Comparison of ENCODE assay signal across 21 cellular contexts in genomic region chrX:20433376-20433775, GRCh38.
DNase-seq lines count a peak whose midpoint lies in the region; ATAC-seq, FAIRE-seq and TF ChIP-seq lines count a peak whose summit lies in the region.
"Had no signal": no experiment of that assay in that cellular context is flagged by ENCODE, and none has a peak within 500 bp of the region (broad histone marks: within the 10 kb centered on the region; RNA-seq: fewer than 3 reads in every experiment).

No MANE protein-coding gene starts in this region.

- intact Hi-C loops in CD4-positive, alpha-beta memory T cell (cut with micrococcal nuclease), result no loop called here

- no peak overlapping the region for H2BK15ac ChIP-seq in H1 (ENCODE audit: low read length)

- H3K27me3 ChIP-seq in CD4-positive, alpha-beta memory T cell (ENCODE audit: insufficient read depth, low read length), result no peaks in the 10 kb centered on the region
- H3K27me3 ChIP-seq in H1 (replicated peaks in 1 of 4; ENCODE audit: control insufficient read depth in 3 of 4, extremely low read depth in 1 of 4, insufficient read depth in 3 of 4, low read length in 3 of 4) (no peaks in the 10 kb centered on the region), MG63 (no peaks in the 10 kb centered on the region)
- H3K27me3 ChIP-seq: hepatocyte, SJSA1, transverse colon had no signal

- H3K56ac ChIP-seq in H1 (replicated peaks; ENCODE audit: insufficient read length, low read depth, low read length), result no peak overlapping the region

- no peak overlapping the region for H4K8ac ChIP-seq in H1 (ENCODE audit: extremely low read depth, insufficient read depth, low read length)

- no peak overlapping the region for H2BK20ac ChIP-seq in H1 (ENCODE audit: low read length)

- no peak overlapping the region for H3K18ac ChIP-seq in H1 (ENCODE audit: extremely low read depth, low read length)

- no peaks in the 10 kb centered on the region for H3K36me3 Mint-ChIP-seq in CD4-positive, alpha-beta memory T cell
- H3K36me3 Mint-ChIP-seq: stimulated activated effector memory CD8-positive, alpha-beta T cell treated with anti-CD3 and anti-CD28 coated beads, Interleukin-12 subunit alpha, Interleukin-12 subunit beta, amount 100 ng/mL, for 72 hours had no signal

- peaks cover 58% of the 10 kb centered on the region for H3K4me1 ChIP-seq in CD4-positive, alpha-beta memory T cell (ENCODE audit: insufficient read depth, low read length)
- H3K4me1 ChIP-seq in H1 (replicated peaks in 1 of 4; ENCODE audit: control insufficient read depth in 3 of 4, insufficient read depth in 4 of 4, low read length in 3 of 4), result no peaks in the 10 kb centered on the region
- H3K4me1 ChIP-seq: psoas muscle, transverse colon had no signal

- H3K27ac Mint-ChIP-seq in CD4-positive, alpha-beta memory T cell, result peak overlapping the region in 6 of 7 donors; percentile 1 to 82 (median 36)
- H3K27ac Mint-ChIP-seq: activated CD4-positive, alpha-beta memory T cell treated with anti-CD3 and anti-CD28 coated beads, Interleukin-2, amount 10 ng/mL, durations not matched to agents 7 days and 5 days; endodermal cell; stimulated activated effector memory CD8-positive, alpha-beta T cell treated with anti-CD3 and anti-CD28 coated beads, Interleukin-12 subunit alpha, Interleukin-12 subunit beta, amount 100 ng/mL, for 72 hours had no signal

- TF ChIP-seq EP300 in H1 (IDR thresholded peaks at IDR 0.05; ENCODE audit: borderline replicate concordance in 1 of 2, low read depth in 2 of 2, low read length in 2 of 2), result no peak

- H2BK12ac ChIP-seq in H1 (ENCODE audit: low read depth, low read length), result no peak overlapping the region

- TF ChIP-seq CTCF in H1 (IDR thresholded peaks at IDR 0.05; ENCODE audit: control extremely low read depth in 1 of 3, insufficient read depth in 1 of 3, low read depth in 1 of 3, low read length in 3 of 3), result no peak

- H3K79me2 ChIP-seq in H1 (ENCODE audit: control insufficient read depth in 1 of 2, insufficient read depth in 2 of 2, low read length in 2 of 2), result no peaks in the 10 kb centered on the region
- H3K79me2 ChIP-seq: hepatocyte had no signal

- no peak overlapping the region for H4K5ac ChIP-seq in H1 (ENCODE audit: insufficient read length, low read depth, low read length)

- H3K4me2 ChIP-seq in H1 (ENCODE audit: insufficient read depth in 1 of 2, low read depth in 2 of 2, low read length in 2 of 2), result no peak overlapping the region
- H3K4me2 ChIP-seq: hepatocyte had no signal

- no peak for DNase-seq in CD4-positive, alpha-beta memory T cell
- no peak for DNase-seq in H1 (ENCODE audit: low read depth in 1 of 2, low spot score in 2 of 2)
- no peak for DNase-seq in superior temporal gyrus (ENCODE audit: extremely low spot score)
- DNase-seq in T-helper 9 cell, result no peak
- no peak for DNase-seq in MG63
- DNase-seq: activated CD4-positive, alpha-beta memory T cell treated with anti-CD3 and anti-CD28 coated beads, Interleukin-2, amount 10 ng/mL, durations not matched to agents 7 days and 5 days; activated effector memory CD4-positive, alpha-beta T cell treated with Interleukin-2 at 50 U/mL for 16 hours; DMS153; endodermal cell; mesendoderm; NCI-H1092; NCI-H2107; NCI-H69; psoas muscle; transverse colon had no signal

- H3K79me1 ChIP-seq in H1 (ENCODE audit: low read depth, low read length), result no peaks in the 10 kb centered on the region

- H3K9ac ChIP-seq in H1 (replicated peaks in 1 of 4; ENCODE audit: extremely low read depth in 1 of 4, low read depth in 3 of 4, low read length in 3 of 4), result no peak overlapping the region

- no peak for TF ChIP-seq POLR2A in H1 (IDR thresholded peaks at IDR 0.05; ENCODE audit: control extremely low read depth in 1 of 2, low read depth in 2 of 2, low read length in 2 of 2)

- H4K20me1 ChIP-seq in H1 (replicated peaks in 1 of 2; ENCODE audit: control insufficient read depth in 1 of 2, insufficient read depth in 2 of 2, low read length in 2 of 2), result no peaks in the 10 kb centered on the region

- peak; percentile 19 for FAIRE-seq in H1 (lab: Jason Lieb, UNC)

- H3K23ac ChIP-seq in H1 (ENCODE audit: insufficient read length), result no peak overlapping the region

- no peak overlapping the region for H2AK5ac ChIP-seq in H1 (ENCODE audit: low read depth, low read length)

- H3K4ac ChIP-seq in H1 (replicated peaks; ENCODE audit: insufficient read length, low read depth, low read length), result no peak overlapping the region

- POLR2A ChIA-PET in CD4-positive, alpha-beta memory T cell (lab: Charles Lee; ENCODE audit: partially characterized antibody), result interaction anchor here (0.6 kb wide), 1 partner anchor 628 kb away, joined by 3 read pairs; no protein-coding TSS in a partner anchor
- POLR2A ChIA-PET in H1 (lab: Charles Lee; ENCODE audit: partially characterized antibody), result no interaction called here

- CTCF ChIA-PET in CD4-positive, alpha-beta memory T cell (lab: Charles Lee; ENCODE audit: partially characterized antibody), result interaction anchor here (1.3 kb wide), 1 partner anchor 25 kb away, joined by 3 read pairs; no protein-coding TSS in a partner anchor
- CTCF ChIA-PET in H1 (lab: Charles Lee; ENCODE audit: partially characterized antibody), result no interaction called here

- ATAC-seq in GM18502 (IDR thresholded peaks at IDR 0.05; ENCODE audit: poor library complexity, unreplicated experiment) (peak; percentile 16), GM21529 (IDR thresholded peaks at IDR 0.05; ENCODE audit: unreplicated experiment) (no peak)
- ATAC-seq: psoas muscle; stimulated activated effector memory CD8-positive, alpha-beta T cell treated with anti-CD3 and anti-CD28 coated beads, Interleukin-12 subunit alpha, Interleukin-12 subunit beta, amount 100 ng/mL, for 72 hours had no signal

- peaks cover 21 to 60% (median 44%) of the 10 kb centered on the region in 4 donors for H3K4me1 Mint-ChIP-seq in CD4-positive, alpha-beta memory T cell
- H3K4me1 Mint-ChIP-seq: endodermal cell had no signal

- no peaks in the 10 kb centered on the region for H3K9me3 ChIP-seq in CD4-positive, alpha-beta memory T cell (ENCODE audit: control insufficient read depth in 1 of 2, low read length in 2 of 2)
- H3K9me3 ChIP-seq in KOPT-K1 (ENCODE audit: insufficient read depth, low read length, poor library complexity, severe bottlenecking) (no peaks in the 10 kb centered on the region), H1 (ENCODE audit: insufficient read depth in 2 of 2, low read depth in 1 of 2, low read length in 1 of 2) (no peaks in the 10 kb centered on the region), MG63 (no peaks in the 10 kb centered on the region)
- H3K9me3 ChIP-seq: psoas muscle, SJSA1, transverse colon had no signal

- H3K23me2 ChIP-seq in H1 (ENCODE audit: low read depth, low read length), result no peaks in the 10 kb centered on the region

- H3K4me3 Mint-ChIP-seq in CD4-positive, alpha-beta memory T cell, result peak overlapping the region in 4 of 8 donors; percentile 0 to 67 (median 28)
- H3K4me3 Mint-ChIP-seq: activated CD4-positive, alpha-beta memory T cell treated with anti-CD3 and anti-CD28 coated beads, Interleukin-2, amount 10 ng/mL, durations not matched to agents 7 days and 5 days; endodermal cell; stimulated activated effector memory CD8-positive, alpha-beta T cell treated with anti-CD3 and anti-CD28 coated beads, Interleukin-12 subunit alpha, Interleukin-12 subunit beta, amount 100 ng/mL, for 72 hours had no signal

- WGBS in H1 (ENCODE audit: extremely low coverage in 1 of 2, insufficient coverage in 1 of 2, insufficient read length in 1 of 2, insufficient replicate concordance in 2 of 2, low coverage in 1 of 2, low lambda C conversion rate in 2 of 2, missing lambda C conversion rate in 1 of 2), 2 experiments, result 100% methylated on average over 1 of the region's 1 CpG; no CpG with 5 or more reads in 1 of the 2 experiments

- H2BK120ac ChIP-seq in H1 (replicated peaks; ENCODE audit: low read depth, low read length), result no peak overlapping the region

- H3K27ac ChIP-seq in CD4-positive, alpha-beta memory T cell (ENCODE audit: low read depth, low read length), result no peak overlapping the region
- peak overlapping the region; percentile 38 for H3K27ac ChIP-seq in KOPT-K1 (ENCODE audit: low read depth, low read length, poor library complexity, severe bottlenecking)
- H3K27ac ChIP-seq in H1 (ENCODE audit: low read depth, low read length), result no peak overlapping the region
- H3K27ac ChIP-seq: hepatocyte, psoas muscle, SJSA1, transverse colon had no signal

- H3K9me3 Mint-ChIP-seq in CD4-positive, alpha-beta memory T cell, result no peaks in the 10 kb centered on the region
- H3K9me3 Mint-ChIP-seq: activated CD4-positive, alpha-beta memory T cell treated with anti-CD3 and anti-CD28 coated beads, Interleukin-2, amount 10 ng/mL, durations not matched to agents 7 days and 5 days; stimulated activated effector memory CD8-positive, alpha-beta T cell treated with anti-CD3 and anti-CD28 coated beads, Interleukin-12 subunit alpha, Interleukin-12 subunit beta, amount 100 ng/mL, for 72 hours had no signal

- H3K14ac ChIP-seq in H1 (ENCODE audit: insufficient read length), result no peak overlapping the region

- no peak overlapping the region for H3K4me3 ChIP-seq in CD4-positive, alpha-beta memory T cell (ENCODE audit: low read length in 2 of 2)
- H3K4me3 ChIP-seq in H1 (ENCODE audit: extremely low read depth in 1 of 4, insufficient read depth in 2 of 4, low read depth in 3 of 4, low read length in 4 of 4), result no peak overlapping the region
- H3K4me3 ChIP-seq in MG63, result no peak overlapping the region
- H3K4me3 ChIP-seq: hepatocyte, psoas muscle, SJSA1, transverse colon had no signal

- no peak overlapping the region for H2AFZ ChIP-seq in H1 (ENCODE audit: low read length)
- H2AFZ ChIP-seq: hepatocyte had no signal

- H3K36me3 ChIP-seq in CD4-positive, alpha-beta memory T cell (ENCODE audit: insufficient read depth, low read length), result no peaks in the 10 kb centered on the region
- H3K36me3 ChIP-seq in KOPT-K1 (ENCODE audit: insufficient read depth, low read length), result no peaks in the 10 kb centered on the region
- H3K36me3 ChIP-seq in H1 (ENCODE audit: control insufficient read depth in 2 of 4, insufficient read depth in 4 of 4, low read length in 3 of 4), result no peaks in the 10 kb centered on the region
- no peaks in the 10 kb centered on the region for H3K36me3 ChIP-seq in MG63
- H3K36me3 ChIP-seq: SJSA1, transverse colon had no signal

- H2BK5ac ChIP-seq in H1 (ENCODE audit: low read depth, low read length), result no peak overlapping the region

- H3K27me3 Mint-ChIP-seq in CD4-positive, alpha-beta memory T cell, result no peaks in the 10 kb centered on the region
- H3K27me3 Mint-ChIP-seq: activated CD4-positive, alpha-beta memory T cell treated with anti-CD3 and anti-CD28 coated beads, Interleukin-2, amount 10 ng/mL, durations not matched to agents 7 days and 5 days had no signal

- no peak for TF ChIP-seq RAD21 in H1 (IDR thresholded peaks at IDR 0.05 in 1 of 2, conservative IDR thresholded peaks at IDR 0.05 in 1 of 2; ENCODE audit: low read depth in 2 of 2, low read length in 2 of 2)

- H4K91ac ChIP-seq in H1 (replicated peaks; ENCODE audit: insufficient read length, low read length), result no peak overlapping the region

TF ChIP-seq in H1, 55 proteins besides CTCF, POLR2A, EP300 and RAD21 (continues in another document):
- TF ChIP-seq GABPA (IDR thresholded peaks at IDR 0.05; ENCODE audit: borderline replicate concordance, insufficient read depth, low read length) (no peak), BCL11A (IDR thresholded peaks at IDR 0.05; ENCODE audit: low read depth in 2 of 2, low read length in 2 of 2) (no peak), EGR1 (IDR thresholded peaks at IDR 0.05; ENCODE audit: borderline replicate concordance, low read depth, low read length) (no peak)
